Comparison of ENCODE assay signal across 16 cellular contexts in the genomic region with DNA sequence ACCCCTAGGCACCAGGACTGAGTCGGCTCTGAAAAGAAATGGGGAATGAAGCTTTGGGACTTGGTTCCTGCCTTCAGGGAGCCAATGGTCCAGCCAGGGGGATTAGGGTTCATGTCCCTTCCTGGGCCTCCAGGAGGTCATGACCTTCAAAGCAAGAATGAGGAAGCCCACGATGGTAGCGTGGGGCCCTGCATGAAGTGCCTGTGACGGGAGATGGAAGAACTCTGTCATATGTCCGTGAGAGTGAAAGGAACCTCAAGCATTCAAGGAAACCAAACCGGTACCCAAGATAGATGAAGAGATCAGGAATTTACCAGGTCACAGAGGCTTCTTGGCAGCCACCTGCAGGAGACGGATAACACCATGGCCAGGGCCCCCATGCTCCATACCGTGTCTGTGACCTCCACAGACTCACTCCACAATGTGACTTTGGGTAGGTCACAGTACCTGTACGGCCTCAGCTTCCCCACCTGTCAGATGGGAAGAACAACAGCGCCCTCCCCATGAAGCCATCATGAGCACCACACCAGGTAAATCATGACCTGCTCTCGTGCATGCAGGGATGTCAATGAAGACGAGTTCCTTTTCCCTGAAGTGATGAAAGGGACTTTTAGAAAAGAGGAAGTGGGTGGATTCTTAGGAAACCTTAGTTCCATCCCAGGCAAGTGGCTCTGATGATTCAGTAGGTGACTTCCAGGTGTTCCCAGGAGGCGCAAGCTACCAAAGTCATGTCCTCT. TPM values are rescaled to one million over a fixed set of nuclear protein-coding genes. Genes with fewer than 3 reads are reported as not detected.
DNase-seq lines count a peak whose midpoint lies in the region; ATAC-seq and TF ChIP-seq lines count a peak whose summit lies in the region.
"Had no signal": no experiment of that assay in that cellular context is flagged by ENCODE, and none has a peak within 500 bp of the region (broad histone marks: within the 10 kb centered on the region; RNA-seq: fewer than 3 reads in every experiment).

No MANE protein-coding gene starts in this region.

- H3K56ac ChIP-seq in IMR-90 (ENCODE audit: extremely low read depth, insufficient read depth, low read length), result no peak overlapping the region

- H3K27me3 Mint-ChIP-seq in activated B cell treated with CpG ODN at 0.5 μM for 24 hours (no peaks in the 10 kb centered on the region), memory B cell (no peaks in the 10 kb centered on the region)

- ATAC-seq in IMR-90 (ENCODE audit: low read depth), result no peak
- peak; percentile 13 for ATAC-seq in activated B cell treated with CpG ODN at 0.5 μM for 24 hours (ENCODE audit: low read depth)
- ATAC-seq in memory B cell (ENCODE audit: low read depth), result peak; percentile 42
- no peak for ATAC-seq in GM21619 (IDR thresholded peaks at IDR 0.05; ENCODE audit: unreplicated experiment)
- no peak for ATAC-seq in GM19452 (IDR thresholded peaks at IDR 0.05; ENCODE audit: unreplicated experiment)
- no peak for ATAC-seq in GM18502 (IDR thresholded peaks at IDR 0.05; ENCODE audit: poor library complexity, unreplicated experiment)
- ATAC-seq: mucosa of descending colon had no signal

- peak overlapping the region; percentile 28 for H3K4me3 Mint-ChIP-seq in activated B cell treated with CpG ODN at 0.5 μM for 24 hours
- peak overlapping the region; percentile 12 for H3K4me3 Mint-ChIP-seq in memory B cell

- H2BK120ac ChIP-seq in IMR-90 (ENCODE audit: low read depth, low read length), result peak overlapping the region; percentile 19

- H2BK20ac ChIP-seq in IMR-90 (ENCODE audit: low read depth, low read length), result 0 out of 2 replicates have a peak overlapping the region, but pooled peaks have one; percentile 16

- H3K4me1 Mint-ChIP-seq in activated B cell treated with CpG ODN at 0.5 μM for 24 hours, result peaks cover 93% of the 10 kb centered on the region
- peaks cover 66% of the 10 kb centered on the region for H3K4me1 Mint-ChIP-seq in memory B cell

- no peak overlapping the region for H3K4me3 ChIP-seq in IMR-90 (ENCODE audit: insufficient read depth, low read depth, low read length)
- H3K4me3 ChIP-seq: mucosa of descending colon, upper lobe of left lung had no signal

- H3K23ac ChIP-seq in IMR-90 (ENCODE audit: low read depth, low read length), result no peak overlapping the region

- dilution Hi-C loops in IMR-90 (cut with HindIII; ENCODE audit: low sequenced_read_pairs, unreplicated experiment), result no loop called here

- no peak overlapping the region for H4K91ac ChIP-seq in IMR-90 (ENCODE audit: insufficient read depth, low read depth, low read length)

- peak overlapping the region; percentile 70 for H2AK9ac ChIP-seq in IMR-90 (replicated peaks; ENCODE audit: low read depth, low read length, poor library complexity)

- no peak overlapping the region for H3K9ac ChIP-seq in IMR-90 (ENCODE audit: low read depth, low read length)

- no peaks in the 10 kb centered on the region for H3K27me3 ChIP-seq in IMR-90 (ENCODE audit: control insufficient read depth, insufficient read depth, low read length)
- H3K27me3 ChIP-seq: upper lobe of left lung had no signal

- H3K9me3 Mint-ChIP-seq in activated B cell treated with CpG ODN at 0.5 μM for 24 hours (no peaks in the 10 kb centered on the region), memory B cell (no peaks in the 10 kb centered on the region)

- H3K4me2 ChIP-seq in IMR-90 (ENCODE audit: low read depth, low read length), result no peak overlapping the region

- no TSS peak for BruUV-seq in IMR-90 (replicated peaks; lab: Mats Ljungman, UMichigan)

- intact Hi-C loops in IMR-90 (cut with micrococcal nuclease), result no loop called here
- intact Hi-C loops in activated B cell treated with CpG ODN at 0.5 μM for 24 hours (cut with micrococcal nuclease), result no loop called here

- H2AFZ ChIP-seq in IMR-90 (replicated peaks; ENCODE audit: low read length, poor library complexity), result no peak overlapping the region

- DNase-seq in SIG-M5 treated with dmso at 0.1 percent for 504 hours (lab: John Stamatoyannopoulos, UW; ENCODE audit: unreplicated experiment) (peak; percentile 51), SIG-M5 (lab: John Stamatoyannopoulos, UW) (no peak), IMR-90 (no peak), activated B cell treated with CpG ODN at 0.5 μM for 24 hours (no peak), memory B cell (ENCODE audit: low spot score in 2 of 2) (no peak)
- DNase-seq: kidney glomerular epithelial cell; mucosa of descending colon; NCI-H1105; NCI-H510A treated with DMSO at 0.1 percent for 48 hours; stimulated activated CD4-positive, alpha-beta T cell treated with anti-CD3 and anti-CD28 coated beads, Interleukin-15, amount 100 ng/mL, for 24 hours; upper lobe of left lung had no signal

- in situ Hi-C loops in IMR-90 (cut with MboI; ENCODE audit: low sequenced_read_pairs), result no loop called here

- TF ChIP-seq CTCF in IMR-90 (conservative IDR thresholded peaks at IDR 0.05; ENCODE audit: low read depth, low read length), result no peak
- TF ChIP-seq CTCF in activated B cell treated with CpG ODN at 0.5 μM for 24 hours (IDR thresholded peaks at IDR 0.05), result no peak

- H2BK5ac ChIP-seq in IMR-90 (ENCODE audit: low read depth, low read length, poor library complexity, severe bottlenecking), result no peak overlapping the region

- no peaks in the 10 kb centered on the region for H3K9me3 ChIP-seq in IMR-90 (ENCODE audit: control insufficient read depth, insufficient read depth, low read length)
- H3K9me3 ChIP-seq: mucosa of descending colon, upper lobe of left lung had no signal

- no peak for TF ChIP-seq RAD21 in IMR-90 (IDR thresholded peaks at IDR 0.05; ENCODE audit: low read length)

- no peaks in the 10 kb centered on the region for H3K36me3 ChIP-seq in IMR-90 (ENCODE audit: control insufficient read depth, insufficient read depth, low read length)
- H3K36me3 ChIP-seq: upper lobe of left lung had no signal

- H4K5ac ChIP-seq in IMR-90 (ENCODE audit: low read depth, low read length), result no peak overlapping the region

- H3K36me3 Mint-ChIP-seq in activated B cell treated with CpG ODN at 0.5 μM for 24 hours (ENCODE audit: low read depth), result no peaks in the 10 kb centered on the region
- H3K36me3 Mint-ChIP-seq in memory B cell, result no peaks in the 10 kb centered on the region

- POLR2A ChIA-PET in IMR-90 (lab: Charles Lee; ENCODE audit: unreplicated experiment), result no interaction called here
- POLR2A ChIA-PET in activated B cell treated with CpG ODN at 0.5 μM for 24 hours (lab: Charles Lee), result interaction anchor here (1.5 to 14.2 kb wide), 2 partner anchors 9 to 15 kb away, joined by 3 to 563 read pairs; no protein-coding TSS in a partner anchor

- peaks cover 0 to 3% of the 10 kb centered on the region in 2 experiments; a peak in 1 of 4 replicates for H3K79me1 ChIP-seq in IMR-90 (ENCODE audit: low read depth in 1 of 2, low read length in 2 of 2)

- H3K4ac ChIP-seq in IMR-90 (ENCODE audit: low read depth, low read length), result no peak overlapping the region

- H2BK15ac ChIP-seq in IMR-90 (ENCODE audit: low read depth, low read length), result peak overlapping the region; percentile 28; the same call in 1 of the 3 replicates

- H3K27ac ChIP-seq in IMR-90 (ENCODE audit: insufficient read depth, low read length), result no peak overlapping the region
- H3K27ac ChIP-seq: epithelial cell of prostate had no signal

- peaks cover 17% of the 10 kb centered on the region for H3K4me1 ChIP-seq in IMR-90 (ENCODE audit: control insufficient read depth, insufficient read depth, low read length)

- H4K8ac ChIP-seq in IMR-90 (ENCODE audit: low read depth in 2 of 2, low read length in 2 of 2), result no peak overlapping the region

- peaks cover 20% of the 10 kb centered on the region for H3K9me1 ChIP-seq in IMR-90 (ENCODE audit: insufficient read depth, low read length)

- no peak for TF ChIP-seq POLR2A in IMR-90 (IDR thresholded peaks at IDR 0.05; ENCODE audit: low read depth, low read length)

- H3K27ac Mint-ChIP-seq in activated B cell treated with CpG ODN at 0.5 μM for 24 hours (peak overlapping the region; percentile 76), memory B cell (peak overlapping the region; percentile 96)
- H3K27ac Mint-ChIP-seq: progenitor cell of endocrine pancreas had no signal

- no peaks in the 10 kb centered on the region for H4K20me1 ChIP-seq in IMR-90 (ENCODE audit: insufficient read depth, low read length)

- H3K18ac ChIP-seq in IMR-90 (ENCODE audit: low read depth, low read length), result no peak overlapping the region

- peak overlapping the region; percentile 69; the same call in 1 of the 2 replicates for H2AK5ac ChIP-seq in IMR-90 (ENCODE audit: low read depth, low read length)

- H3K14ac ChIP-seq in IMR-90 (replicated peaks; ENCODE audit: low read depth, low read length), result no peak overlapping the region

- 81% methylated on average over 8 of the region's 13 CpGs; no CpG with 5 or more reads in 1 of the 2 experiments for WGBS in IMR-90 (ENCODE audit: extremely low coverage in 2 of 2, insufficient read length in 1 of 2), 2 experiments

- CTCF ChIA-PET in IMR-90 (lab: Yijun Ruan, JAX) (no interaction called here), activated B cell treated with CpG ODN at 0.5 μM for 24 hours (lab: Charles Lee) (interaction anchor here (1.0 kb wide), 1 partner anchor 15 kb away, joined by 3 read pairs; no protein-coding TSS in a partner anchor)

TF ChIP-seq in IMR-90, 13 proteins besides CTCF, POLR2A, EP300 and RAD21:
- TF ChIP-seq SMC3 (IDR thresholded peaks at IDR 0.05; ENCODE audit: low read depth, low read length), result no peak
- TF ChIP-seq RFX5 (IDR thresholded peaks at IDR 0.05; ENCODE audit: low read depth, low read length), result no peak

RNA-seq across cellular contexts. Expression of gene CYP11A1, which starts 23.3 kb away (rescaled TPM):
- 0.18 and 0.28 TPM in 2 replicates for total RNA-seq in IMR-90 (2012; rRNA removed)
- polyA plus RNA-seq in IMR-90 (2012; rRNA removed), result 0.46 and 0.50 TPM in 2 replicates
- polyA plus RNA-seq in IMR-90 (2012; cell fraction: cytosol; rRNA removed), result 0.17 and 0.60 TPM in 2 replicates
- polyA plus RNA-seq in IMR-90 (2012; cell fraction: nucleus; rRNA removed; ENCODE audit: low replicate concordance), result 0.23 and 0.26 TPM in 2 replicates
- not detected in 2 replicates for total RNA-seq in activated B cell treated with CpG ODN at 0.5 μM for 24 hours

RNA-seq across cellular contexts. Expression of gene SEMA7A, which starts 43.0 kb away (rescaled TPM):
- total RNA-seq in IMR-90 (2012; rRNA removed) (27.8 and 30.5 TPM in 2 replicates), activated B cell treated with CpG ODN at 0.5 μM for 24 hours (159 and 178 TPM in 2 replicates)
- polyA plus RNA-seq in IMR-90 (2012; rRNA removed), result 87.3 and 88.1 TPM in 2 replicates
- 46.2 and 68.0 TPM in 2 replicates for polyA plus RNA-seq in IMR-90 (2012; cell fraction: cytosol; rRNA removed)
- 57.3 and 104 TPM in 2 replicates for polyA plus RNA-seq in IMR-90 (2012; cell fraction: nucleus; rRNA removed; ENCODE audit: low replicate concordance)

Comparison
In these comparisons a context has a peak if more than half of its experiments do, and no peak if none do; other contexts are left out.
1. ATAC-seq: peak in activated B cell treated with CpG ODN at 0.5 μM for 24 hours (single experiment) and memory B cell (single experiment); none in IMR-90 (single experiment), GM21619 (single experiment), GM19452 (single experiment) and GM18502 (single experiment).